22 cellular contexts compared by ENCODE assay signal in genomic region chr15:101112336-101113113, GRCh38.
DNase-seq lines count a peak whose midpoint lies in the region; ATAC-seq and TF ChIP-seq lines count a peak whose summit lies in the region.
"Had no signal": no experiment of that assay in that cellular context is flagged by ENCODE, and none has a peak within 500 bp of the region (broad histone marks: within the 10 kb centered on the region; RNA-seq: fewer than 3 reads in every experiment).

No MANE protein-coding gene starts in this region.

- H3K23ac ChIP-seq in neuronal stem cell (ENCODE audit: low read depth, low read length, poor library complexity): no peak overlapping the region

- H3K27me3 ChIP-seq in NT2/D1 (ENCODE audit: insufficient read depth, insufficient read length) (no peaks in the 10 kb centered on the region), endodermal cell (ENCODE audit: control insufficient read depth, insufficient read depth, low read length, poor library complexity, severe bottlenecking) (no peaks in the 10 kb centered on the region), neuronal stem cell (ENCODE audit: control insufficient read depth in 3 of 3, insufficient read depth in 3 of 3, low read depth in 1 of 3, low read length in 3 of 3) (peaks cover 0 to 3% (median 2%) of the 10 kb centered on the region in 3 experiments)
- H3K27me3 ChIP-seq: BE2C, gastrocnemius medialis, MG63, SJSA1, suprapubic skin had no signal

- TF ChIP-seq CTCF in endodermal cell (conservative IDR thresholded peaks at IDR 0.05): no peak

- no peak overlapping the region for H3K4me3 ChIP-seq in NT2/D1 (ENCODE audit: insufficient read length, low read depth)
- H3K4me3 ChIP-seq in endodermal cell (ENCODE audit: low read length): no peak overlapping the region
- H3K4me3 ChIP-seq in neuronal stem cell (ENCODE audit: low read length in 2 of 2): no peak overlapping the region
- H3K4me3 ChIP-seq: gastrocnemius medialis, MG63, mucosa of descending colon, SJSA1, suprapubic skin had no signal

- no peak overlapping the region for H4K8ac ChIP-seq in neuronal stem cell (ENCODE audit: low read depth, low read length)

- 90 to 97% methylated on average over 14 to 16 of the region's 16 CpGs for WGBS in endodermal cell (ENCODE audit: insufficient coverage in 1 of 2, insufficient read length in 1 of 2), 2 experiments
- no CpG with 5 or more reads among the region's 16 CpGs for WGBS in neuronal stem cell (ENCODE audit: extremely low coverage in 2 of 2, insufficient read length in 2 of 2, insufficient replicate concordance in 1 of 2), 2 donors

- H3K27ac Mint-ChIP-seq in endodermal cell: peak overlapping the region; percentile 56

- peaks cover 3% of the 10 kb centered on the region for H3K4me1 Mint-ChIP-seq in endodermal cell
- H3K4me1 Mint-ChIP-seq: central memory CD8-positive, alpha-beta T cell had no signal

- H3K36me3 Mint-ChIP-seq in endodermal cell (ENCODE audit: low read depth): no peaks in the 10 kb centered on the region

- H3K4me1 ChIP-seq in NT2/D1 (ENCODE audit: insufficient read depth, insufficient read length): peaks cover 18% of the 10 kb centered on the region
- no peaks in the 10 kb centered on the region for H3K4me1 ChIP-seq in endodermal cell (ENCODE audit: control insufficient read depth, insufficient read depth, low read length)
- H3K4me1 ChIP-seq in neuronal stem cell (ENCODE audit: control insufficient read depth in 2 of 2, insufficient read depth in 1 of 2, low read depth in 1 of 2, low read length in 2 of 2): peaks cover 9 to 15% of the 10 kb centered on the region in 2 donors
- H3K4me1 ChIP-seq: gastrocnemius medialis had no signal

- H3K9me3 Mint-ChIP-seq in endodermal cell: peaks cover 3% of the 10 kb centered on the region
- H3K9me3 Mint-ChIP-seq: central memory CD8-positive, alpha-beta T cell had no signal

- H3K9ac ChIP-seq in NT2/D1 (ENCODE audit: insufficient read length, low read depth): peak overlapping the region; percentile 34
- no peak overlapping the region for H3K9ac ChIP-seq in endodermal cell (ENCODE audit: extremely low read depth, low read length, poor library complexity, severe bottlenecking)
- no peak overlapping the region for H3K9ac ChIP-seq in neuronal stem cell (ENCODE audit: low read depth, low read length, poor library complexity)

- H3K36me3 ChIP-seq in NT2/D1 (ENCODE audit: insufficient read depth, insufficient read length, low read length) (no peaks in the 10 kb centered on the region), endodermal cell (ENCODE audit: control insufficient read depth, insufficient read depth, low read length) (no peaks in the 10 kb centered on the region), neuronal stem cell (replicated peaks in 1 of 2; ENCODE audit: control insufficient read depth in 2 of 2, insufficient read depth in 2 of 2, low read length in 2 of 2) (no peaks in the 10 kb centered on the region)
- H3K36me3 ChIP-seq: BE2C, gastrocnemius medialis, MG63, SJSA1, suprapubic skin, WERI-Rb-1 had no signal

- peak overlapping the region; percentile 86 for H3K14ac ChIP-seq in neuronal stem cell (ENCODE audit: low read length)

- no peaks in the 10 kb centered on the region for H3K79me1 ChIP-seq in neuronal stem cell (ENCODE audit: low read depth, low read length)

- no peak overlapping the region for H2AFZ ChIP-seq in neuronal stem cell (ENCODE audit: low read length)

- DNase-seq in NCI-H345 (lab: John Stamatoyannopoulos, UW): peak; percentile 7
- no peak for DNase-seq in NCI-H345 treated with DMSO at 0.1 percent for 48 hours (lab: John Stamatoyannopoulos, UW; ENCODE audit: unreplicated experiment)
- DNase-seq in NT2/D1 (ENCODE audit: low read depth, low spot score): no peak
- peak; percentile 45 for DNase-seq in endodermal cell
- no peak for DNase-seq in neuronal stem cell (ENCODE audit: low spot score)
- no peak for DNase-seq in kidney glomerular epithelial cell (lab: John Stamatoyannopoulos, UW)
- DNase-seq in putamen (ENCODE audit: low spot score): no peak
- DNase-seq: activated gamma-delta T cell, amniotic stem cell, BE2C, gastrocnemius medialis, MG63, mucosa of descending colon, NCI-H774, nucleus accumbens, PC-3, WERI-Rb-1 had no signal

- H3K27me3 Mint-ChIP-seq in endodermal cell (ENCODE audit: insufficient read depth): no peaks in the 10 kb centered on the region
- H3K27me3 Mint-ChIP-seq: central memory CD8-positive, alpha-beta T cell had no signal

- peaks cover 4% of the 10 kb centered on the region; the same call in 1 of the 2 replicates for H3K9me3 ChIP-seq in NT2/D1 (ENCODE audit: insufficient read depth, low read length)
- H3K9me3 ChIP-seq in endodermal cell (ENCODE audit: control insufficient read depth, low read length): no peaks in the 10 kb centered on the region
- peaks cover 4 to 5% of the 10 kb centered on the region in 2 donors for H3K9me3 ChIP-seq in neuronal stem cell (replicated peaks in 1 of 2; ENCODE audit: control insufficient read depth in 2 of 2, insufficient read depth in 1 of 2, low read depth in 1 of 2, low read length in 2 of 2)
- H3K9me3 ChIP-seq: BE2C, gastrocnemius medialis, MG63, mucosa of descending colon, SJSA1, suprapubic skin had no signal

- no peak overlapping the region for H3K4me3 Mint-ChIP-seq in endodermal cell
- H3K4me3 Mint-ChIP-seq: central memory CD8-positive, alpha-beta T cell had no signal

- H3K27ac ChIP-seq in endodermal cell (ENCODE audit: low read depth, low read length) (no peak overlapping the region), neuronal stem cell (replicated peaks; ENCODE audit: low read length) (no peak overlapping the region)
- H3K27ac ChIP-seq: gastrocnemius medialis, SJSA1, suprapubic skin, WERI-Rb-1 had no signal

- H2BK5ac ChIP-seq in neuronal stem cell (ENCODE audit: low read length): no peak overlapping the region

- H2AK5ac ChIP-seq in neuronal stem cell (ENCODE audit: low read depth, low read length): no peak overlapping the region

- H3K4ac ChIP-seq in neuronal stem cell (ENCODE audit: low read length): no peak overlapping the region

- ATAC-seq in HG03108 (IDR thresholded peaks at IDR 0.05; ENCODE audit: unreplicated experiment): no peak
- ATAC-seq: gastrocnemius medialis, left lobe of liver, mucosa of descending colon, PC-3 had no signal

- no peak overlapping the region for H3K4me2 ChIP-seq in neuronal stem cell (ENCODE audit: insufficient read depth, low read length, poor library complexity, severe bottlenecking)

- H2BK15ac ChIP-seq in neuronal stem cell (ENCODE audit: low read length): no peak overlapping the region

- H2BK120ac ChIP-seq in neuronal stem cell (ENCODE audit: low read depth, low read length): no peak overlapping the region

- no peak overlapping the region for H2BK12ac ChIP-seq in neuronal stem cell (ENCODE audit: low read length)

- H3K18ac ChIP-seq in neuronal stem cell (ENCODE audit: low read length): peak overlapping the region; percentile 29

- H4K91ac ChIP-seq in neuronal stem cell (ENCODE audit: low read depth, low read length, poor library complexity): no peak overlapping the region

Comparison
In these comparisons a context has a peak if more than half of its experiments do, and no peak if none do; other contexts are left out.
1. DNase-seq: peak in NCI-H345 (single experiment) and endodermal cell (single experiment); none in NCI-H345 treated with DMSO at 0.1 percent for 48 hours (single experiment), NT2/D1 (single experiment), neuronal stem cell (single experiment), kidney glomerular epithelial cell (single experiment) and putamen (single experiment).